Comparison of ENCODE assay signal across 8 cellular contexts in the genomic region with DNA sequence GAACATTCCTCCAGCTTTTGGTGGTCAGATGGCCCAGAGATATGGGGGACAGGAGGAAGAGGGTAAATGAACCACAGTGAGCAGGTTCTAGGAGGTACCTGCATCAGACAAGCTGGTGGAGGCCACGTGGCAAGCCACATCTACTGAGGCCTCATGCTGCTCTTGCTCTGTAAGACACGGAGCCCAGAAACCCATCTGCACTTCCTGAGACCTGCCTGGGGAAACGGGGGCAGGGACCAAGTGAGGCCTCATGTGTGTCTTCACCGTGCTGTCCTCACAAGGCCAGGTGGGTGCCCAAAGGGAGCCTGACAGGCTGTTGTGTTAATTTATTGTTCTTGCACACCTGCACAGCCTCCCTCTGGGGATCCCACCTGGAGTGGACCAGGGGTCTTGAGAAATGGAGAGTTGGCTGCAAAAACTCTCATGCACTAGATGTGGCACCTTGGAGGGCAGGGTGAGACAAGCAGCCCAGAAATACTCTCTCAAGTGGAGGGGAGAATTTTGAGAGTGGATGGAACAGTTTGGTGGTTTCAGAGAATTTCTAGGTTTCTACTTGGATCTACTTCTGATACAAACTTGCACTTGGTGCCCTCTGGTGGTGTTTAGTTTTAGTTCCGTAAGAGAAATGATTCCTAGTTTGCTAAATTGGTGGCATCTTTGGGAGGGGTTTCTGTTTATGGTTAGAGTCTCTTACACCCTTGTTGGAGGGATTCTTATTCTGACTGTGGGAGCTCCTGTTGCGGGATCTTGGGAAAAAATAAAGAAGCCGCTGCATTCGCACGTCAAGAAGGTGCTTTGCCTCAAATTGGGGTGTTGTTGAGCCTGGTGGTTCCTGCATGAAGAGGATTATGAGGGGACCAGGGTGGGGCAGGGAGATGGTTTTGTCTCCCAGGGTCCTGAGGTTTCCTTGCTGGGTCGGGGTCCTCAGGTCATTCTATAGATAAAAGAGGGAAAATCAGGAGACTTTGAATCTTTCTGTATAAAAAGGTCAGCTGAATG. TPM values are rescaled to one million over a fixed set of nuclear protein-coding genes. Genes with fewer than 3 reads are reported as not detected.
A peak's percentile ranks its signal among the peaks of the same experiment; 100 is the strongest.
DNase-seq lines count a peak whose midpoint lies in the region; ATAC-seq and TF ChIP-seq lines count a peak whose summit lies in the region.
"Had no signal": no experiment of that assay in that cellular context is flagged by ENCODE, and none has a peak within 500 bp of the region (broad histone marks: within the 10 kb centered on the region; RNA-seq: fewer than 3 reads in every experiment).

No MANE protein-coding gene starts in this region.

- H2AFZ ChIP-seq in osteoblast (ENCODE audit: low read length), result no peak overlapping the region

- no peak overlapping the region for H3K4me3 Mint-ChIP-seq in HFFc6

- H3K36me3 ChIP-seq in RWPE2 (ENCODE audit: low read depth), result no peaks in the 10 kb centered on the region
- H3K36me3 ChIP-seq in osteoblast (ENCODE audit: insufficient read depth, low read length), result no peaks in the 10 kb centered on the region

- H3K79me2 ChIP-seq in osteoblast (ENCODE audit: insufficient read depth, low read length), result no peaks in the 10 kb centered on the region

- no peaks in the 10 kb centered on the region for H3K36me3 Mint-ChIP-seq in HFFc6 (ENCODE audit: low read depth)

- no peaks in the 10 kb centered on the region for H4K20me1 ChIP-seq in osteoblast (ENCODE audit: insufficient read depth, low read length)

- H3K27ac ChIP-seq in RWPE2 (ENCODE audit: poor library complexity, severe bottlenecking) (no peak overlapping the region), osteoblast (ENCODE audit: low read depth, low read length) (no peak overlapping the region)

- H3K9me3 Mint-ChIP-seq in HFFc6, result no peaks in the 10 kb centered on the region

- H3K4me1 Mint-ChIP-seq in HFFc6 (ENCODE audit: low read depth), result peaks cover 10% of the 10 kb centered on the region; the same call in 1 of the 2 replicates

- TF ChIP-seq CTCF in HFFc6 (IDR thresholded peaks at IDR 0.05) (peak; percentile 83), RWPE2 (IDR thresholded peaks at IDR 0.05; ENCODE audit: poor library complexity, severe bottlenecking) (peak; percentile 78), osteoblast (IDR thresholded peaks at IDR 0.05; ENCODE audit: extremely low read depth, low read depth, low read length) (peak; percentile 69)

- ATAC-seq in RWPE2 (ENCODE audit: low read depth) (0 out of 3 replicates have a peak, but pooled peaks have one; percentile 35), GM18861 (IDR thresholded peaks at IDR 0.05; ENCODE audit: unreplicated experiment) (no peak)

- H3K4me1 ChIP-seq in RWPE2 (ENCODE audit: insufficient read depth, poor library complexity, severe bottlenecking) (no peaks in the 10 kb centered on the region), osteoblast (ENCODE audit: insufficient read depth, low read length) (no peaks in the 10 kb centered on the region)

- H3K4me3 ChIP-seq in RWPE2 (ENCODE audit: severe bottlenecking) (no peak overlapping the region), osteoblast (ENCODE audit: insufficient read depth, low read length) (no peak overlapping the region)

- DNase-seq in DMS79 (lab: John Stamatoyannopoulos, UW) (peak; percentile 1), HFFc6 (peak; percentile 56), RWPE2 (ENCODE audit: low spot score) (no peak), erythroblast (lab: John Stamatoyannopoulos, UW) (peak; percentile 41 to 56), osteoblast (ENCODE audit: insufficient read length, low spot score, missing footprints) (no peak)
- DNase-seq in activated CD8-positive, alpha-beta memory T cell treated with anti-CD3 and anti-CD28 coated beads, Interleukin-2, amount 50 U/mL, for 48 hours, result no peak

- H3K27ac Mint-ChIP-seq in HFFc6, result no peak overlapping the region

- H3K27me3 Mint-ChIP-seq in HFFc6 (ENCODE audit: insufficient read depth), result peaks cover 12% of the 10 kb centered on the region

- no peaks in the 10 kb centered on the region for H3K27me3 ChIP-seq in RWPE2 (ENCODE audit: insufficient read depth, poor library complexity, severe bottlenecking)
- peaks cover 4% of the 10 kb centered on the region for H3K27me3 ChIP-seq in osteoblast (ENCODE audit: insufficient read depth, low read length)

- no peak overlapping the region for H3K4me2 ChIP-seq in osteoblast (ENCODE audit: insufficient read depth, low read length)

- TF ChIP-seq POLR2A in erythroblast (IDR thresholded peaks at IDR 0.05; ENCODE audit: low read length), result no peak

- H3K9me3 ChIP-seq in RWPE2 (ENCODE audit: severe bottlenecking) (no peaks in the 10 kb centered on the region), osteoblast (ENCODE audit: low read depth, low read length) (no peaks in the 10 kb centered on the region)

RNA-seq across cellular contexts. Expression of gene SLC6A2, which starts 47.5 kb away (rescaled TPM):
- total RNA-seq in HFFc6 (2021; fragmentation: NEBNext Ultra II Directional; extraction: Animal tissue kit (Norgen Biotek cat#: 25700)), result not detected
- total RNA-seq in osteoblast, result not detected in 2 replicates
- total RNA-seq: T-helper 2 cell treated with Interferon-gamma antibody and Interleukin-4, amounts not matched to agents 100 ng/mL and 5 ng/mL, for 36 hours had no signal

Comparison
In these comparisons a context has a peak if more than half of its experiments do, and no peak if none do; other contexts are left out.
1. DNase-seq: peak in DMS79 (single experiment), HFFc6 (single experiment) and erythroblast (2 of 2); none in RWPE2 (single experiment), osteoblast (single experiment) and activated CD8-positive, alpha-beta memory T cell treated with anti-CD3 and anti-CD28 coated beads, Interleukin-2, amount 50 U/mL, for 48 hours (single experiment).
2. Peak in every context shown above with its lines, with median percentiles within 50 percentile points of each other: CTCF ChIP-seq.